In the genomic region with DNA sequence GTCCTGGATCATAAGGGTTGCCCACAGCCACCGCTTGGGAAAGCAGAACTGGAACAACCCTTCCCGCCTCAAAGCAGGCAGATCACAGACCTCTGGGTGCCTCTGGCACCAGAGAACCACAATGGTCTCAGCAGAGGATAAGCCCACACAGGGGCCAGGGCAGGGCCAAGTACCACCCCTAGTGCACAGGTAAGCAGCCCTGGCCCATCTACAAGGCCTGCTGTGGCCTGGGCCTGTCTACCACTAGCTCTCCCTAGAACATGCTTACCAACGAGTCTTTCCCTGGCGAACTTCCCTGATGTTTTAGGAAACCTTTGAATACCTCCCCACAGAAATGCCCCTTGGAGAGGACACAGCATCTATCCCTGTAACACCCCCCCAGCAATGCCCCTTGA, we compare ENCODE assay signal across 17 cellular contexts. TPM values are rescaled to one million over a fixed set of nuclear protein-coding genes. Genes with fewer than 3 reads are reported as not detected.
A peak's percentile ranks its signal among the peaks of the same experiment; 100 is the strongest.
DNase-seq lines count a peak whose midpoint lies in the region; ATAC-seq, FAIRE-seq and TF ChIP-seq lines count a peak whose summit lies in the region.
"Had no signal": no experiment of that assay in that cellular context is flagged by ENCODE, and none has a peak within 500 bp of the region (broad histone marks: within the 10 kb centered on the region; RNA-seq: fewer than 3 reads in every experiment).

No MANE protein-coding gene starts in this region.

- no peak overlapping the region for H3K27ac ChIP-seq in GM12878 (ENCODE audit: control insufficient read depth, insufficient read depth)
- no peak overlapping the region for H3K27ac ChIP-seq in neural progenitor cell
- H3K27ac ChIP-seq: BLaER1 treated with 17β-estradiol and CSF1 and Interleukin-3, amounts not matched to agents 10 nM and 100 nM had no signal

- RAD21 ChIA-PET in GM12878 (lab: Charles Lee; ENCODE audit: unreplicated experiment): no interaction called here

- no peak overlapping the region for H3K4me3 ChIP-seq in GM12878
- H3K4me3 ChIP-seq in neural progenitor cell: no peak overlapping the region
- H3K4me3 ChIP-seq: BLaER1 treated with 17β-estradiol and CSF1 and Interleukin-3, amounts not matched to agents 10 nM and 100 nM; GM23338 had no signal

- TF ChIP-seq CTCF in GM12878 (IDR thresholded peaks at IDR 0.05 in 2 of 3, conservative IDR thresholded peaks at IDR 0.05 in 1 of 3; ENCODE audit: control insufficient read depth in 2 of 3, extremely low read depth in 1 of 3, insufficient read depth in 1 of 3, low read depth in 3 of 3, low read length in 3 of 3) (no peak), neural progenitor cell (IDR thresholded peaks at IDR 0.05) (no peak)

- SMC1A ChIA-PET in GM12878 (lab: Charles Lee; ENCODE audit: uncharacterized antibody, unreplicated experiment): no interaction called here

- no peaks in the 10 kb centered on the region for H3K9me3 Mint-ChIP-seq in stimulated activated naive CD8-positive, alpha-beta T cell treated with anti-CD3 and anti-CD28 coated beads, Interleukin-15, Interleukin-2, amounts not matched to agents 100 ng/mL and 50 ng/mL, for 24 hours
- H3K9me3 Mint-ChIP-seq in neural progenitor cell: no peaks in the 10 kb centered on the region
- H3K9me3 Mint-ChIP-seq: CD4-positive, alpha-beta T cell; GM23338; H9; IgD-negative memory B cell had no signal

- H3K27me3 Mint-ChIP-seq in stimulated activated naive CD8-positive, alpha-beta T cell treated with anti-CD3 and anti-CD28 coated beads, Interleukin-15, Interleukin-2, amounts not matched to agents 100 ng/mL and 50 ng/mL, for 24 hours: no peaks in the 10 kb centered on the region
- H3K27me3 Mint-ChIP-seq in neural progenitor cell (ENCODE audit: insufficient read depth, low read depth): no peaks in the 10 kb centered on the region
- H3K27me3 Mint-ChIP-seq: CD4-positive, alpha-beta T cell; IgD-negative memory B cell had no signal

- WGBS in GM12878 (ENCODE audit: insufficient coverage, insufficient replicate concordance, low lambda C conversion rate, missing lambda C conversion rate): 99% methylated on average over 4 of the region's 4 CpGs

- no peak for ATAC-seq in stimulated activated naive CD8-positive, alpha-beta T cell treated with anti-CD3 and anti-CD28 coated beads, Interleukin-15, Interleukin-2, amounts not matched to agents 100 U/mL and 50 U/mL, for 24 hours
- ATAC-seq in GM12878: no peak
- no peak for ATAC-seq in HG02870 (IDR thresholded peaks at IDR 0.05; ENCODE audit: unreplicated experiment)
- ATAC-seq: GM23338 had no signal

- H3K4me1 ChIP-seq in GM12878 (ENCODE audit: control insufficient read depth, insufficient read depth, low read length): no peaks in the 10 kb centered on the region
- no peaks in the 10 kb centered on the region for H3K4me1 ChIP-seq in neural progenitor cell

- H3K27ac Mint-ChIP-seq in stimulated activated naive CD8-positive, alpha-beta T cell treated with anti-CD3 and anti-CD28 coated beads, Interleukin-15, Interleukin-2, amounts not matched to agents 100 ng/mL and 50 ng/mL, for 24 hours: peak overlapping the region; percentile 33
- peak overlapping the region; percentile 76 for H3K27ac Mint-ChIP-seq in neural progenitor cell
- H3K27ac Mint-ChIP-seq: CD4-positive, alpha-beta T cell; GM23338; IgD-negative memory B cell had no signal

- H3F3A ChIP-seq in neural progenitor cell (ENCODE audit: low read depth): no peaks in the 10 kb centered on the region

- H3K4me1 Mint-ChIP-seq in stimulated activated naive CD8-positive, alpha-beta T cell treated with anti-CD3 and anti-CD28 coated beads, Interleukin-15, Interleukin-2, amounts not matched to agents 100 ng/mL and 50 ng/mL, for 24 hours (ENCODE audit: low read depth): no peaks in the 10 kb centered on the region
- no peaks in the 10 kb centered on the region for H3K4me1 Mint-ChIP-seq in neural progenitor cell
- H3K4me1 Mint-ChIP-seq: GM23338, H9 had no signal

- no peak overlapping the region for H3K4me2 ChIP-seq in GM12878 (ENCODE audit: control insufficient read depth, insufficient read depth)
- no peak overlapping the region for H3K4me2 ChIP-seq in neural progenitor cell
- H3K4me2 ChIP-seq: GM23338 had no signal

- FAIRE-seq in GM12878 (lab: Jason Lieb, UNC): no peak
- FAIRE-seq: GM18507 had no signal

- no peaks in the 10 kb centered on the region for H3K9me3 ChIP-seq in GM12878 (replicated peaks; ENCODE audit: control insufficient read depth, insufficient read depth, low read length)
- H3K9me3 ChIP-seq in neural progenitor cell (ENCODE audit: low read depth): no peaks in the 10 kb centered on the region
- H3K9me3 ChIP-seq: BLaER1 treated with 17β-estradiol and CSF1 and Interleukin-3, amounts not matched to agents 10 nM and 100 nM had no signal

- H3K9ac ChIP-seq in GM12878 (ENCODE audit: control insufficient read depth, insufficient read depth, low read length): no peak overlapping the region
- no peak overlapping the region for H3K9ac ChIP-seq in neural progenitor cell
- H3K9ac ChIP-seq: BLaER1 treated with 17β-estradiol and CSF1 and Interleukin-3, amounts not matched to agents 10 nM and 100 nM had no signal

- no peak for TF ChIP-seq POLR2A in GM12878 (IDR thresholded peaks at IDR 0.05; ENCODE audit: low read depth, low read length)

- in situ Hi-C loops in GM12878 (cut with MboI): no loop called here

- POLR2A ChIA-PET in GM12878 (lab: Charles Lee): no interaction called here

- DNase-seq in stimulated activated naive CD8-positive, alpha-beta T cell treated with anti-CD3 and anti-CD28 coated beads, Interleukin-15, Interleukin-2, amounts not matched to agents 100 U/mL and 50 U/mL, for 24 hours: no peak
- DNase-seq in GM12878 (ENCODE audit: low read depth, low spot score) (no peak), neural progenitor cell (ENCODE audit: low spot score) (no peak), foreskin melanocyte (no peak), NCI-H748 treated with DMSO at 0.1 percent for 48 hours (lab: John Stamatoyannopoulos, UW) (no peak)
- DNase-seq: 8988T; AML-193; Calu3; CD4-positive, alpha-beta T cell; DMS 273 treated with DMSO at 0.1 percent for 48 hours; H9 had no signal

- peaks cover 4% of the 10 kb centered on the region for H3K36me3 Mint-ChIP-seq in stimulated activated naive CD8-positive, alpha-beta T cell treated with anti-CD3 and anti-CD28 coated beads, Interleukin-15, Interleukin-2, amounts not matched to agents 100 ng/mL and 50 ng/mL, for 24 hours (ENCODE audit: low read depth)
- peaks cover 11% of the 10 kb centered on the region for H3K36me3 Mint-ChIP-seq in neural progenitor cell

- intact Hi-C loops in GM12878 (cut with micrococcal nuclease; ENCODE audit: unreplicated experiment): no loop called here

- no peaks in the 10 kb centered on the region for H3K27me3 ChIP-seq in GM12878 (replicated peaks in 1 of 2; ENCODE audit: control insufficient read depth in 2 of 2, insufficient read depth in 2 of 2, low read length in 1 of 2)
- H3K27me3 ChIP-seq in neural progenitor cell: no peaks in the 10 kb centered on the region
- H3K27me3 ChIP-seq: BLaER1 treated with 17β-estradiol and CSF1 and Interleukin-3, amounts not matched to agents 10 nM and 100 nM had no signal

- no peak for TF ChIP-seq RAD21 in GM12878 (IDR thresholded peaks at IDR 0.05; ENCODE audit: insufficient read depth, low read depth, low read length)

- H4K20me1 ChIP-seq in GM12878 (ENCODE audit: control insufficient read depth, insufficient read depth): no peaks in the 10 kb centered on the region; the same call in 1 of the 2 replicates
- H4K20me1 ChIP-seq in neural progenitor cell (ENCODE audit: low read depth): no peaks in the 10 kb centered on the region

- BruUV-seq in GM12878 (replicated peaks; lab: Mats Ljungman, UMichigan): TSS peak; percentile 56

- H3K36me3 ChIP-seq in GM12878 (ENCODE audit: control insufficient read depth in 2 of 2, insufficient read depth in 2 of 2, low read length in 1 of 2) (peaks cover 4 to 19% of the 10 kb centered on the region in 2 experiments; a peak in 3 of 4 replicates), neural progenitor cell (no peaks in the 10 kb centered on the region)

- H3K4me3 Mint-ChIP-seq in stimulated activated naive CD8-positive, alpha-beta T cell treated with anti-CD3 and anti-CD28 coated beads, Interleukin-15, Interleukin-2, amounts not matched to agents 100 ng/mL and 50 ng/mL, for 24 hours: no peak overlapping the region
- H3K4me3 Mint-ChIP-seq in neural progenitor cell: no peak overlapping the region
- H3K4me3 Mint-ChIP-seq: GM23338, H9, IgD-negative memory B cell had no signal

- no peaks in the 10 kb centered on the region for H3K79me2 ChIP-seq in GM12878 (ENCODE audit: control insufficient read depth, insufficient read depth, low read length)
- no peaks in the 10 kb centered on the region for H3K79me2 ChIP-seq in neural progenitor cell (ENCODE audit: low read depth)

- no peak for TF ChIP-seq EP300 in GM12878 (IDR thresholded peaks at IDR 0.05; ENCODE audit: borderline replicate concordance in 1 of 2, control insufficient read depth in 1 of 2, low read depth in 2 of 2, low read length in 2 of 2)

- CTCF ChIA-PET in GM12878 (lab: Yijun Ruan, JAX): interaction anchor here (1.3 kb wide), 1 partner anchor 15 kb away, joined by 3 read pairs; no protein-coding TSS in a partner anchor

- H2AFZ ChIP-seq in GM12878 (ENCODE audit: control insufficient read depth, low read depth, low read length) (no peak overlapping the region), neural progenitor cell (replicated peaks) (no peak overlapping the region)
- H2AFZ ChIP-seq: GM23338 had no signal

TF ChIP-seq in GM12878, 131 proteins besides CTCF, POLR2A, EP300 and RAD21:
- no peak for TF ChIP-seq YY1 (IDR thresholded peaks at IDR 0.05; ENCODE audit: low read depth, low read length)
TF ChIP-seq in GM12878: peak in this region for 0.

RNA-seq across cellular contexts. Expression of a gene that starts 28.3 kb away (rescaled TPM):
- total RNA-seq in GM12878 (2013; cell fraction: nucleolus; rRNA removed): 30.8 and 36.7 TPM in 2 replicates
- total RNA-seq in GM12878 (2014; rRNA removed) (12.9 and 13.9 TPM in 2 replicates), GM12878 (2014; rRNA removed; fragmentation: Illumina TruSeq; extraction: Trizol) (10.2 and 10.7 TPM in 2 replicates), GM12878 (2021) (47.8 and 49.3 TPM in 2 replicates), neural progenitor cell (ENCODE audit: low replicate concordance) (5.4 and 19.0 TPM in 2 replicates)
- 5.2 TPM for polyA plus RNA-seq in GM12878 (2011; ENCODE audit: low read depth)
- polyA plus RNA-seq in GM12878 (2011; rRNA removed) (6.3 and 12.3 TPM in 2 replicates), GM12878 (2014; fragmentation: Illumina TruSeq; extraction: Trizol) (3.6 and 10.8 TPM in 2 replicates), GM12878 (2014; fragmentation: Nextera tagmentation; extraction: Ambion mirVana) (under 1 TPM; 0.13 to 0.42 TPM), GM12878 (2014; rRNA removed) (35.8 and 48.5 TPM in 2 replicates), GM12878 (2016; fragmentation: Nextera tagmentation; extraction: Ambion mirVana) (1 to 10 TPM; 2.9 to 3.9 TPM)
- 12.7 and 14.8 TPM in 2 replicates for polyA plus RNA-seq in GM12878 (2011; cell fraction: cytosol; rRNA removed)
- 133 and 156 TPM in 2 replicates for polyA plus RNA-seq in GM12878 (2011; cell fraction: nucleus; rRNA removed)
- 23.1 and 27.7 TPM in 2 replicates for polyA plus RNA-seq in GM12878 (2012)
- 13.1 and 29.2 TPM in 2 replicates for polyA minus RNA-seq in GM12878 (2011; rRNA and poly(A)+ RNA removed)
- polyA minus RNA-seq in GM12878 (2011; cell fraction: cytosol; rRNA and poly(A)+ RNA removed): 13.3 and 17.2 TPM in 2 replicates
- polyA minus RNA-seq in GM12878 (2011; cell fraction: nucleus; rRNA and poly(A)+ RNA removed): 20.7 and 34.6 TPM in 2 replicates
